In the genomic region with DNA sequence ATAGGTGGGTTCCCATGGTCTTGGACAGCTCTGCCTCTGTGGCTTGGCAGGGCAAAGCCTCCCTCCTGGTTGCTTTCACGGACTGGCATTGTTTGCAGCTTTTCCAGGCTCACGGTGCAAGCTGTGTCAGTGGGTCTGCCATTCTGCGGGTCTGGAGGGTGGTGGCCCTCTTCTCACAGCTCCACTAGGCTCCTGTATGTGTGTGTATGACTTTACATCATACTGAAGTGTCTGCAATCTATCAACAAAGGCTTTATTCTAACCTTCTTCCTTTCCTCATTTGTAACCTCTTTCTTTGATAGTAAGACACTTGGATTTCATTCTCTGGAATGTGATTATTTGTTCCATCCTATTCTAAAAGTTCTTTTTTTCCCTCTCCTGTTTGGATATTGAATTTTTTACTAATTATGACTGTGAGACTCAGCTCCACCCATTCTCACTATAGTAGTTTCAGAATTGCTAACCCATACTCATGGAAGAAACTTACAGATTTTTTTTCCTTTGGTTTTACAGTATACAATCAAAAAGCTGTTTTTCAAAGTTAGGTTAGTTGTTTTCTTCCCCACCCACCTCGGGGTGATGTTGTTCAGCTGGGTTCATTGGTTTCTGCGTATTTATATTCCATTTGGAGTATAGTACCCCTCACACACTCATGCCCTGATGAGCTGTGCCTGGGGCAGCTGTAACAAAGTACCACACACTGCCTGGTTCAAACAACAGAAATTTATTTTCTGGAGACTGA, we compare ENCODE assay signal across 18 cellular contexts.
DNase-seq lines count a peak whose midpoint lies in the region; ATAC-seq lines count a peak whose summit lies in the region.
"Had no signal": no experiment of that assay in that cellular context is flagged by ENCODE, and none has a peak within 500 bp of the region (broad histone marks: within the 10 kb centered on the region; RNA-seq: fewer than 3 reads in every experiment).

No MANE protein-coding gene starts in this region.

- H4K20me1 ChIP-seq in GM23248 (ENCODE audit: insufficient read depth): no peaks in the 10 kb centered on the region

- H3K27ac ChIP-seq in GM23248: peak overlapping the region; percentile 99
- H3K27ac ChIP-seq: heart right ventricle, neutrophil had no signal

- H3K9ac ChIP-seq in GM23248: no peak overlapping the region

- H3K4me1 ChIP-seq in GM23248 (ENCODE audit: insufficient read depth): peaks cover 37% of the 10 kb centered on the region

- H3K27me3 Mint-ChIP-seq in activated T-cell treated with anti-CD3 and anti-CD28 coated beads, Interleukin-2, amount 50 U/mL, for 4 hours (ENCODE audit: low read depth): no peaks in the 10 kb centered on the region
- peaks cover 7% of the 10 kb centered on the region for H3K27me3 Mint-ChIP-seq in activated T-helper 17 cell treated with anti-CD3 and anti-CD28 coated beads, Interleukin-2, amount 50 U/mL, for 72 hours
- H3K27me3 Mint-ChIP-seq: CD4-positive, alpha-beta T cell had no signal

- no peak overlapping the region for H3K4me3 ChIP-seq in GM23248
- H3K4me3 ChIP-seq: heart right ventricle had no signal

- H3K79me2 ChIP-seq in GM23248 (ENCODE audit: insufficient read depth): peaks cover 89% of the 10 kb centered on the region

- H3K9me3 ChIP-seq in GM23248 (ENCODE audit: low read depth): no peaks in the 10 kb centered on the region
- H3K9me3 ChIP-seq: heart right ventricle, neutrophil had no signal

- H3K36me3 ChIP-seq in GM23248 (ENCODE audit: low read depth): peaks cover 31% of the 10 kb centered on the region; the same call in 1 of the 2 replicates
- H3K36me3 ChIP-seq: neutrophil had no signal

- H3K27me3 ChIP-seq in GM23248 (replicated peaks; ENCODE audit: insufficient read depth): no peaks in the 10 kb centered on the region
- H3K27me3 ChIP-seq: heart right ventricle, neutrophil had no signal

- in situ Hi-C loops in GM23248 (cut with MboI): no loop called here

- H3K4me2 ChIP-seq in GM23248 (ENCODE audit: unreplicated experiment): no peak overlapping the region

- H2AFZ ChIP-seq in GM23248: no peak overlapping the region

- peak overlapping the region; percentile 32 for H3K27ac Mint-ChIP-seq in activated T-helper 17 cell treated with anti-CD3 and anti-CD28 coated beads, Interleukin-2, amount 50 U/mL, for 72 hours
- peak overlapping the region; percentile 8 for H3K27ac Mint-ChIP-seq in stimulated activated effector memory CD8-positive, alpha-beta T cell treated with anti-CD3 and anti-CD28 coated beads, Interleukin-12 subunit alpha, Interleukin-12 subunit beta, amount 100 ng/mL, for 72 hours
- H3K27ac Mint-ChIP-seq: CD4-positive, alpha-beta T cell; immature natural killer cell; WTC11 had no signal

- H3F3A ChIP-seq in GM23248 (ENCODE audit: insufficient read depth): peaks cover 85% of the 10 kb centered on the region

- WGBS in GM23248 (ENCODE audit: low coverage in 1 of 2, low lambda C conversion rate in 2 of 2, missing lambda C conversion rate in 2 of 2), 2 experiments: 48% methylated on average over 5 of the region's 5 CpGs

- no peak overlapping the region for H3K4me3 Mint-ChIP-seq in activated T-cell treated with anti-CD3 and anti-CD28 coated beads, Interleukin-2, amount 50 U/mL, for 4 hours
- H3K4me3 Mint-ChIP-seq in activated T-helper 17 cell treated with anti-CD3 and anti-CD28 coated beads, Interleukin-2, amount 50 U/mL, for 72 hours: peak overlapping the region; percentile 20
- no peak overlapping the region for H3K4me3 Mint-ChIP-seq in stimulated activated effector memory CD8-positive, alpha-beta T cell treated with anti-CD3 and anti-CD28 coated beads, Interleukin-12 subunit alpha, Interleukin-12 subunit beta, amount 100 ng/mL, for 72 hours
- H3K4me3 Mint-ChIP-seq: activated naive CD8-positive, alpha-beta T cell; brain; CD4-positive, alpha-beta T cell; immature natural killer cell; WTC11 had no signal

- no peak for DNase-seq in activated T-cell treated with anti-CD3 and anti-CD28 coated beads, Interleukin-2, amount 50 U/mL, for 4 hours
- no peak for DNase-seq in activated T-cell treated with anti-CD3 and anti-CD28 coated beads for 4 hours
- DNase-seq in GM23248: no peak
- DNase-seq in stimulated activated effector memory CD8-positive, alpha-beta T cell treated with anti-CD3 and anti-CD28 coated beads, Interleukin-12 subunit alpha, Interleukin-12 subunit beta, amount 100 ng/mL, for 72 hours (ENCODE audit: low spot score in 2 of 2): no peak
- DNase-seq in glomerular visceral epithelial cell (ENCODE audit: extremely low spot score): no peak
- DNase-seq in A172 (ENCODE audit: low spot score): no peak
- DNase-seq: CD4-positive, alpha-beta T cell; heart right ventricle; immature natural killer cell; Karpas-422; NCI-H1048; NCI-H510A had no signal

- H3K4me1 Mint-ChIP-seq in activated T-cell treated with anti-CD3 and anti-CD28 coated beads, Interleukin-2, amount 50 U/mL, for 4 hours (ENCODE audit: low read depth): peaks cover 8% of the 10 kb centered on the region
- H3K4me1 Mint-ChIP-seq in activated T-helper 17 cell treated with anti-CD3 and anti-CD28 coated beads, Interleukin-2, amount 50 U/mL, for 72 hours: peaks cover 12% of the 10 kb centered on the region
- peaks cover 17% of the 10 kb centered on the region for H3K4me1 Mint-ChIP-seq in stimulated activated effector memory CD8-positive, alpha-beta T cell treated with anti-CD3 and anti-CD28 coated beads, Interleukin-12 subunit alpha, Interleukin-12 subunit beta, amount 100 ng/mL, for 72 hours
- H3K4me1 Mint-ChIP-seq: immature natural killer cell had no signal

- no peaks in the 10 kb centered on the region for H3K36me3 Mint-ChIP-seq in activated T-cell treated with anti-CD3 and anti-CD28 coated beads, Interleukin-2, amount 50 U/mL, for 4 hours (ENCODE audit: insufficient read depth)
- H3K36me3 Mint-ChIP-seq in activated T-helper 17 cell treated with anti-CD3 and anti-CD28 coated beads, Interleukin-2, amount 50 U/mL, for 72 hours (ENCODE audit: low read depth): no peaks in the 10 kb centered on the region
- H3K36me3 Mint-ChIP-seq in stimulated activated effector memory CD8-positive, alpha-beta T cell treated with anti-CD3 and anti-CD28 coated beads, Interleukin-12 subunit alpha, Interleukin-12 subunit beta, amount 100 ng/mL, for 72 hours: no peaks in the 10 kb centered on the region

- no peaks in the 10 kb centered on the region for H3K9me2 ChIP-seq in GM23248 (ENCODE audit: insufficient read depth)

- no peaks in the 10 kb centered on the region for H3K9me3 Mint-ChIP-seq in activated T-cell treated with anti-CD3 and anti-CD28 coated beads, Interleukin-2, amount 50 U/mL, for 4 hours
- H3K9me3 Mint-ChIP-seq in activated T-helper 17 cell treated with anti-CD3 and anti-CD28 coated beads, Interleukin-2, amount 50 U/mL, for 72 hours: no peaks in the 10 kb centered on the region
- no peaks in the 10 kb centered on the region for H3K9me3 Mint-ChIP-seq in stimulated activated effector memory CD8-positive, alpha-beta T cell treated with anti-CD3 and anti-CD28 coated beads, Interleukin-12 subunit alpha, Interleukin-12 subunit beta, amount 100 ng/mL, for 72 hours

- peak; percentile 43 to 58 for ATAC-seq in activated T-cell treated with anti-CD3 and anti-CD28 coated beads, Interleukin-2, amount 50 U/mL, for 4 hours
- ATAC-seq in activated T-helper 17 cell treated with anti-CD3 and anti-CD28 coated beads, Interleukin-2, amount 50 U/mL, for 72 hours (replicated peaks): peak; percentile 78
- peak; percentile 74 for ATAC-seq in stimulated activated effector memory CD8-positive, alpha-beta T cell treated with anti-CD3 and anti-CD28 coated beads, Interleukin-12 subunit alpha, Interleukin-12 subunit beta, amount 100 ng/mL, for 72 hours
- no peak for ATAC-seq in GM21619 (IDR thresholded peaks at IDR 0.05; ENCODE audit: unreplicated experiment)
- ATAC-seq: heart right ventricle, WTC11 had no signal
